In the genomic region with DNA sequence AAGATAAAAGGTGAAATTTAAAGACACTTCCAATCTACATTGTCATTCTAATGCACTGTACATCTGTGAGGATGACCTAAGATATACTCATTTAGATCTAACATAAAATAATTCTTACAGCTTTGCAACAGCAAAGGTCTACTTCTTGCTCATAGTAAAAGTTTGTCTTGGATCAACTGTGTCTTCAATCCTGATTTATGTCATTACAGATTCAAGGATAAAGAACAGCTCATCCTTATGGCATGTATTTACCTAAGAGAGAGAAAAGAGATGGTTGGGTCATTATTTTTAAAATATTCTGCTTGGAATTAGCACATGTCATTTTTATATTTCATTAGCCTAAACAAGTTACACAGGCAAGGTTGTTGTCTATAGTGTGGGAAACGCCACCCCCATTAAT, we compare ENCODE assay signal across 16 cellular contexts.
DNase-seq lines count a peak whose midpoint lies in the region; ATAC-seq and TF ChIP-seq lines count a peak whose summit lies in the region.
"Had no signal": no experiment of that assay in that cellular context is flagged by ENCODE, and none has a peak within 500 bp of the region (broad histone marks: within the 10 kb centered on the region; RNA-seq: fewer than 3 reads in every experiment).

No MANE protein-coding gene starts in this region.

- POLR2A ChIA-PET in SK-N-SH (lab: Yijun Ruan, JAX) = no interaction called here

- intact Hi-C loops in right cardiac atrium (cut with DNase I) = no loop called here

- H3K27ac ChIP-seq in SK-N-SH (ENCODE audit: low read depth in 2 of 2, low read length in 1 of 2) (peak overlapping the region in 1 of 2 experiments; percentile 11; a peak in 1 of 4 replicates), right cardiac atrium (ENCODE audit: low read length) (no peak overlapping the region)
- H3K27ac ChIP-seq: A549, C4-2B had no signal

- TF ChIP-seq RAD21 in SK-N-SH (IDR thresholded peaks at IDR 0.05; ENCODE audit: low read length) = no peak

- no peaks in the 10 kb centered on the region for H3K36me3 ChIP-seq in SK-N-SH (replicated peaks in 1 of 2; ENCODE audit: control insufficient read depth in 1 of 2, insufficient read depth in 2 of 2, low read length in 1 of 2)

- no peaks in the 10 kb centered on the region for H3K4me1 ChIP-seq in SK-N-SH (ENCODE audit: control insufficient read depth in 1 of 2, insufficient read depth in 2 of 2, low read depth in 1 of 2, low read length in 1 of 2)
- H3K4me1 ChIP-seq in right cardiac atrium (ENCODE audit: control insufficient read depth, insufficient read depth, low read length) = no peaks in the 10 kb centered on the region
- H3K4me1 ChIP-seq: A549, Caco-2 had no signal

- no peaks in the 10 kb centered on the region for H3K79me2 ChIP-seq in SK-N-SH (ENCODE audit: insufficient read depth)

- no peak overlapping the region for H2AFZ ChIP-seq in SK-N-SH (ENCODE audit: low read depth)
- H2AFZ ChIP-seq: GM23338 had no signal

- H3K9ac ChIP-seq in SK-N-SH = no peak overlapping the region

- no peak for TF ChIP-seq EP300 in SK-N-SH (IDR thresholded peaks at IDR 0.05; ENCODE audit: borderline replicate concordance in 1 of 2, low read depth in 1 of 2, low read length in 1 of 2)

- CTCF ChIA-PET in SK-N-SH (lab: Yijun Ruan, JAX) = no interaction called here

- H3K4me2 ChIP-seq in SK-N-SH = no peak overlapping the region
- H3K4me2 ChIP-seq: A549, GM23338 had no signal

- H3K4me3 ChIP-seq in SK-N-SH (ENCODE audit: low read depth in 2 of 2, low read length in 1 of 2) (no peak overlapping the region), right cardiac atrium (ENCODE audit: low read length) (no peak overlapping the region)
- H3K4me3 ChIP-seq: A549, GM12878, GM23338 had no signal

- DNase-seq in ELR (ENCODE audit: low read depth) = peak; percentile 3
- DNase-seq in SK-N-SH = no peak
- DNase-seq in astrocyte of the hippocampus (ENCODE audit: low read depth, low spot score) = peak; percentile 0
- no peak for DNase-seq in right cardiac atrium
- DNase-seq: AML-193; Caco-2; CD4-positive, alpha-beta T cell; HCEC 1CT; KBM-7 had no signal

- H3F3A ChIP-seq in SK-N-SH (replicated peaks; ENCODE audit: insufficient read depth) = peaks cover 5% of the 10 kb centered on the region

- TF ChIP-seq CTCF in SK-N-SH (IDR thresholded peaks at IDR 0.05) = no peak

- no peaks in the 10 kb centered on the region for H3K9me2 ChIP-seq in SK-N-SH

- H3K9me3 ChIP-seq in SK-N-SH (no peaks in the 10 kb centered on the region), right cardiac atrium (ENCODE audit: control insufficient read depth, low read length) (no peaks in the 10 kb centered on the region)
- H3K9me3 ChIP-seq: A549, Caco-2 had no signal

- H3K27me3 ChIP-seq in SK-N-SH (ENCODE audit: insufficient read depth) (no peaks in the 10 kb centered on the region), right cardiac atrium (ENCODE audit: control insufficient read depth, insufficient read depth) (no peaks in the 10 kb centered on the region)

- no peak for ATAC-seq in HG02610 (IDR thresholded peaks at IDR 0.05; ENCODE audit: unreplicated experiment)
- ATAC-seq in GM21515 (IDR thresholded peaks at IDR 0.05; ENCODE audit: unreplicated experiment) = no peak
- ATAC-seq in right cardiac atrium = no peak
- ATAC-seq: A549, GM12878, GM23338, HepG2 had no signal

- 91% methylated on average over 1 of the region's 1 CpG for WGBS in SK-N-SH (ENCODE audit: low lambda C conversion rate)
- WGBS in right cardiac atrium = 90% methylated on average over 1 of the region's 1 CpG

- no peaks in the 10 kb centered on the region for H4K20me1 ChIP-seq in SK-N-SH (ENCODE audit: insufficient read depth)

TF ChIP-seq in SK-N-SH, 30 proteins besides CTCF, POLR2A, EP300 and RAD21:
- TF ChIP-seq TCF12 (IDR thresholded peaks at IDR 0.05) (0 out of 2 replicates have a peak, but pooled peaks have one; percentile 15), MEF2A (IDR thresholded peaks at IDR 0.05; ENCODE audit: borderline replicate concordance, low read depth) (no peak), JUND (IDR thresholded peaks at IDR 0.05) (peak; percentile 28)
- TF ChIP-seq, protein P1, sequence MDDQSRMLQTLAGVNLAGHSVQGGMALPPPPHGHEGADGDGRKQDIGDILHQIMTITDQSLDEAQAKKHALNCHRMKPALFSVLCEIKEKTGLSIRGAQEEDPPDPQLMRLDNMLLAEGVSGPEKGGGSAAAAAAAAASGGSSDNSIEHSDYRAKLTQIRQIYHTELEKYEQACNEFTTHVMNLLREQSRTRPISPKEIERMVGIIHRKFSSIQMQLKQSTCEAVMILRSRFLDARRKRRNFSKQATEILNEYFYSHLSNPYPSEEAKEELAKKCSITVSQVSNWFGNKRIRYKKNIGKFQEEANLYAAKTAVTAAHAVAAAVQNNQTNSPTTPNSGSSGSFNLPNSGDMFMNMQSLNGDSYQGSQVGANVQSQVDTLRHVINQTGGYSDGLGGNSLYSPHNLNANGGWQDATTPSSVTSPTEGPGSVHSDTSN (IDR thresholded peaks at IDR 0.05) = peak; percentile 28; the same call in 1 of the 2 replicates
TF ChIP-seq in SK-N-SH: peak in this region for 3.

Comparison
In these comparisons a context has a peak if more than half of its experiments do, and no peak if none do; other contexts are left out.
1. DNase-seq: peak in ELR (single experiment) and astrocyte of the hippocampus (single experiment); none in SK-N-SH (single experiment) and right cardiac atrium (0 of 3).